Comparison of ENCODE assay signal across 24 cellular contexts in genomic region chr13:81771948-81772347, GRCh38.
"Had no signal": no experiment of that assay in that cellular context is flagged by ENCODE, and none has a peak within 500 bp of the region (broad histone marks: within the 10 kb centered on the region; RNA-seq: fewer than 3 reads in every experiment).

No MANE protein-coding gene starts in this region.

- H3K9me3 Mint-ChIP-seq: activated CD4-positive, alpha-beta T cell treated with anti-CD3 and anti-CD28 coated beads, Interleukin-2, amount 10 ng/mL, durations not matched to agents 24 days and 14 days; activated T-helper 1 cell treated with anti-CD3 and anti-CD28 coated beads, Interleukin-12 subunit alpha, Interleukin-12 subunit beta, Interleukin-2, Interleukin-4 antibody, amounts not matched to agents 30 ng/mL and 10 ng/mL and 1 ng/mL, durations not matched to agents 14 hours and 24 hours and 36 hours had no signal

- H3K9me3 ChIP-seq: breast epithelium, MG63 had no signal

- H3K4me3 Mint-ChIP-seq: activated B cell treated with CpG ODN at 0.5 μM for 24 hours; activated CD4-positive, alpha-beta T cell treated with anti-CD3 and anti-CD28 coated beads, Interleukin-2, amount 10 ng/mL, durations not matched to agents 24 days and 14 days; activated CD8-positive, alpha-beta memory T cell treated with anti-CD3 and anti-CD28 coated beads, Interleukin-2, amount 10 ng/mL, durations not matched to agents 7 days and 5 days; activated naive CD4-positive, alpha-beta T cell treated with anti-CD3 and anti-CD28 coated beads, Interleukin-2, amount 50 U/mL, for 24 hours; activated T-cell treated with anti-CD3 and anti-CD28 coated beads, Interleukin-2, amount 50 U/mL, for 24 hours; activated T-helper 1 cell treated with anti-CD3 and anti-CD28 coated beads, Interleukin-12 subunit alpha, Interleukin-12 subunit beta, Interleukin-2, Interleukin-4 antibody, amounts not matched to agents 30 ng/mL and 10 ng/mL and 1 ng/mL, durations not matched to agents 14 hours and 24 hours and 36 hours; T-helper 17 cell had no signal

- H3K27me3 Mint-ChIP-seq: activated B cell treated with CpG ODN at 0.5 μM for 24 hours; activated CD4-positive, alpha-beta T cell treated with anti-CD3 and anti-CD28 coated beads, Interleukin-2, amount 10 ng/mL, durations not matched to agents 24 days and 14 days; activated CD8-positive, alpha-beta memory T cell treated with anti-CD3 and anti-CD28 coated beads, Interleukin-2, amount 10 ng/mL, durations not matched to agents 7 days and 5 days; activated naive CD4-positive, alpha-beta T cell treated with anti-CD3 and anti-CD28 coated beads, Interleukin-2, amount 50 U/mL, for 24 hours; activated T-cell treated with anti-CD3 and anti-CD28 coated beads, Interleukin-2, amount 50 U/mL, for 24 hours; T-helper 17 cell had no signal

- H3K4me1 ChIP-seq: breast epithelium had no signal

- H3K27me3 ChIP-seq: breast epithelium, MG63 had no signal

- H3K36me3 ChIP-seq: breast epithelium, MG63 had no signal

- H3K36me3 Mint-ChIP-seq: activated CD8-positive, alpha-beta memory T cell treated with anti-CD3 and anti-CD28 coated beads, Interleukin-2, amount 10 ng/mL, durations not matched to agents 7 days and 5 days; activated naive CD4-positive, alpha-beta T cell treated with anti-CD3 and anti-CD28 coated beads, Interleukin-2, amount 50 U/mL, for 24 hours had no signal

- H3K4me1 Mint-ChIP-seq: activated B cell treated with CpG ODN at 0.5 μM for 24 hours; activated CD4-positive, alpha-beta T cell treated with anti-CD3 and anti-CD28 coated beads, Interleukin-2, amount 10 ng/mL, durations not matched to agents 24 days and 14 days; activated CD8-positive, alpha-beta memory T cell treated with anti-CD3 and anti-CD28 coated beads, Interleukin-2, amount 10 ng/mL, durations not matched to agents 7 days and 5 days; activated naive CD4-positive, alpha-beta T cell treated with anti-CD3 and anti-CD28 coated beads, Interleukin-2, amount 50 U/mL, for 24 hours; T-helper 17 cell had no signal

- H3K27ac Mint-ChIP-seq: activated B cell treated with CpG ODN at 0.5 μM for 24 hours; activated CD4-positive, alpha-beta T cell treated with anti-CD3 and anti-CD28 coated beads, Interleukin-2, amount 10 ng/mL, durations not matched to agents 24 days and 14 days; activated CD8-positive, alpha-beta memory T cell treated with anti-CD3 and anti-CD28 coated beads, Interleukin-2, amount 10 ng/mL, durations not matched to agents 7 days and 5 days; activated naive CD4-positive, alpha-beta T cell treated with anti-CD3 and anti-CD28 coated beads, Interleukin-2, amount 50 U/mL, for 24 hours; activated T-cell treated with anti-CD3 and anti-CD28 coated beads, Interleukin-2, amount 50 U/mL, for 24 hours; activated T-helper 1 cell treated with anti-CD3 and anti-CD28 coated beads, Interleukin-12 subunit alpha, Interleukin-12 subunit beta, Interleukin-2, Interleukin-4 antibody, amounts not matched to agents 30 ng/mL and 10 ng/mL and 1 ng/mL, durations not matched to agents 14 hours and 24 hours and 36 hours; T-helper 17 cell had no signal

- DNase-seq: activated B cell treated with CpG ODN at 0.5 μM for 24 hours; activated CD4-positive, alpha-beta T cell treated with anti-CD3 and anti-CD28 coated beads for 1 hour; activated CD4-positive, alpha-beta T cell treated with anti-CD3 and anti-CD28 coated beads, Interleukin-2, amount 10 ng/mL, durations not matched to agents 24 days and 14 days; activated CD4-positive, alpha-beta T cell treated with anti-CD3 and anti-CD28 coated beads, Interleukin-2, amount 50 U/mL, for 48 hours; activated CD8-positive, alpha-beta memory T cell treated with anti-CD3 and anti-CD28 coated beads, Interleukin-2, amount 10 ng/mL, durations not matched to agents 7 days and 5 days; activated effector memory CD4-positive, alpha-beta T cell treated with Interleukin-2 at 50 U/mL for 16 hours; activated naive CD4-positive, alpha-beta T cell; activated T-cell treated with anti-CD3 and anti-CD28 coated beads, Interleukin-2, amount 50 U/mL, for 24 hours; aorta; caudate nucleus; MG63; MV-4-11; NCI-H1092 treated with DMSO at 0.1 percent for 48 hours; NCI-H146; NCI-H187 treated with DMSO at 0.1 percent for 48 hours; NCI-H2081 treated with DMSO at 0.1 percent for 48 hours; NCI-H446; NCI-H524; SIG-M5; T-helper 17 cell; T-helper 9 cell had no signal

- H3K27ac ChIP-seq: breast epithelium had no signal

- H3K4me3 ChIP-seq: breast epithelium, MG63 had no signal

- ATAC-seq: activated CD8-positive, alpha-beta memory T cell treated with anti-CD3 and anti-CD28 coated beads, Interleukin-2, amount 10 ng/mL, durations not matched to agents 7 days and 5 days; T-helper 17 cell had no signal
